Comparison of ENCODE assay signal across 18 cellular contexts in the genomic region with DNA sequence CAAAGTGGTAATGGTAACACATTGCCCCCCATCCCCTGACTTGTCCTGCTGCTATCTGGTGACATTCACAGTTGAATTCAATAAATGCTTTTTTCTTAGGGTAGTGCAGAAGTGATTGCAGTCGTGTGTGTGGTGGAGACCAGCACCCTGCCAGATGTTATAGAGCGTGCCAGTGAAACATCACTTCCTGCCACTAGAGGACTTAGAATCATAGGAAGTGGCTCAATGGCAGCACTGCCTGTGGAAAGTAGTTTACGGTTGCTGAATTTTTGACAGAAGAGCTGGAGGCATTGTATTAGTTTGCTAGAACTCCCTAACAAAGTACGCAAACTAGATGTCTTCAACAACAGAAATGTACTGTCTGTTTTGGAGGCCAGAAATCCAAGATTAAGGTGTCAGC. TPM values are rescaled to one million over a fixed set of nuclear protein-coding genes. Genes with fewer than 3 reads are reported as not detected.
DNase-seq lines count a peak whose midpoint lies in the region; ATAC-seq and TF ChIP-seq lines count a peak whose summit lies in the region.
"Had no signal": no experiment of that assay in that cellular context is flagged by ENCODE, and none has a peak within 500 bp of the region (broad histone marks: within the 10 kb centered on the region; RNA-seq: fewer than 3 reads in every experiment).

No MANE protein-coding gene starts in this region.

- intact Hi-C loops in activated CD4-positive, alpha-beta T cell treated with anti-CD3 and anti-CD28 coated beads, Interleukin-2, amount 10 ng/mL, durations not matched to agents 24 days and 14 days (cut with micrococcal nuclease), result no loop called here
- intact Hi-C loops in aorta (cut with DNase I) (no loop called here), testis (cut with DNase I; ENCODE audit: low total_unique reads) (no loop called here)

- H3K4me1 Mint-ChIP-seq in activated CD4-positive, alpha-beta T cell treated with anti-CD3 and anti-CD28 coated beads, Interleukin-2, amount 10 ng/mL, durations not matched to agents 24 days and 14 days, result no peaks in the 10 kb centered on the region
- H3K4me1 Mint-ChIP-seq: activated CD4-positive, alpha-beta T cell treated with anti-CD3 and anti-CD28 coated beads, Interleukin-2, amount 10 ng/mL, durations not matched to agents 7 days and 5 days; CD4-positive, CD25-positive, alpha-beta regulatory T cell had no signal

- no peak overlapping the region for H3K27ac Mint-ChIP-seq in activated CD4-positive, alpha-beta T cell treated with anti-CD3 and anti-CD28 coated beads, Interleukin-2, amount 10 ng/mL, durations not matched to agents 24 days and 14 days
- H3K27ac Mint-ChIP-seq: activated CD4-positive, alpha-beta T cell treated with anti-CD3 and anti-CD28 coated beads, Interleukin-2, amount 10 ng/mL, durations not matched to agents 7 days and 5 days; CD4-positive, CD25-positive, alpha-beta regulatory T cell had no signal

- DNase-seq in NOMO-1 treated with dmso at 0.1 percent for 144 hours (lab: John Stamatoyannopoulos, UW; ENCODE audit: unreplicated experiment) (peak; percentile 35), foreskin keratinocyte (no peak), aorta (no peak), testis (no peak), pons (ENCODE audit: low spot score) (no peak)
- DNase-seq in activated CD4-positive, alpha-beta T cell treated with anti-CD3 and anti-CD28 coated beads, Interleukin-2, amount 10 ng/mL, durations not matched to agents 24 days and 14 days, result no peak
- DNase-seq: activated CD4-positive, alpha-beta T cell treated with anti-CD3 and anti-CD28 coated beads, Interleukin-2, amount 10 ng/mL, durations not matched to agents 7 days and 5 days; activated gamma-delta T cell; CD4-positive, CD25-positive, alpha-beta regulatory T cell; hippocampal formation; NCI-H2227 treated with DMSO at 0.1 percent for 48 hours; posterior cingulate gyrus; stimulated activated CD4-positive, alpha-beta T cell treated with anti-CD3 and anti-CD28 coated beads, Interleukin-2, amount 100 ng/mL, for 24 hours; stimulated activated naive CD8-positive, alpha-beta T cell treated with anti-CD3 and anti-CD28 coated beads, Interleukin-15, Interleukin-2, amounts not matched to agents 100 U/mL and 50 U/mL, for 24 hours had no signal

- H3K9me3 ChIP-seq in aorta (ENCODE audit: control insufficient read depth, low read length) (no peaks in the 10 kb centered on the region), testis (no peaks in the 10 kb centered on the region)

- H3K4me1 ChIP-seq in foreskin keratinocyte (no peaks in the 10 kb centered on the region), aorta (ENCODE audit: control insufficient read depth in 1 of 2, insufficient read depth in 2 of 2, low read length in 2 of 2) (no peaks in the 10 kb centered on the region), testis (no peaks in the 10 kb centered on the region)

- TF ChIP-seq POLR2A in testis (IDR thresholded peaks at IDR 0.05), result no peak

- WGBS in aorta, 2 donors, result 75 to 85% methylated on average over 4 of the region's 4 CpGs
- 90 to 91% methylated on average over 4 of the region's 4 CpGs for WGBS in testis, 2 donors

- no peak overlapping the region for H3K27ac ChIP-seq in foreskin keratinocyte
- H3K27ac ChIP-seq in aorta (ENCODE audit: low read depth in 1 of 2, low read length in 2 of 2), result no peak overlapping the region
- H3K27ac ChIP-seq in testis, result no peak overlapping the region

- H3K27me3 ChIP-seq in foreskin keratinocyte (no peaks in the 10 kb centered on the region), aorta (ENCODE audit: control insufficient read depth in 1 of 2, insufficient read depth in 2 of 2, low read length in 1 of 2) (no peaks in the 10 kb centered on the region), testis (no peaks in the 10 kb centered on the region)

- H3K36me3 ChIP-seq in aorta (ENCODE audit: control insufficient read depth in 1 of 2, insufficient read depth in 2 of 2, low read length in 1 of 2), result no peaks in the 10 kb centered on the region
- H3K36me3 ChIP-seq in testis (ENCODE audit: low read depth, missing control alignments), result no peaks in the 10 kb centered on the region

- H3K4me3 Mint-ChIP-seq in activated CD4-positive, alpha-beta T cell treated with anti-CD3 and anti-CD28 coated beads, Interleukin-2, amount 10 ng/mL, durations not matched to agents 24 days and 14 days, result no peak overlapping the region
- H3K4me3 Mint-ChIP-seq: activated CD4-positive, alpha-beta T cell treated with anti-CD3 and anti-CD28 coated beads, Interleukin-2, amount 10 ng/mL, durations not matched to agents 7 days and 5 days; CD4-positive, CD25-positive, alpha-beta regulatory T cell; IgD-negative memory B cell had no signal

- ATAC-seq in HG02759 (IDR thresholded peaks at IDR 0.05; ENCODE audit: unreplicated experiment) (peak; percentile 34), foreskin keratinocyte (no peak), aorta (ENCODE audit: low FRiP score) (no peak)
- ATAC-seq: stimulated activated naive CD8-positive, alpha-beta T cell treated with anti-CD3 and anti-CD28 coated beads, Interleukin-15, Interleukin-2, amounts not matched to agents 100 U/mL and 50 U/mL, for 24 hours had no signal

- H3K9me3 Mint-ChIP-seq in activated CD4-positive, alpha-beta T cell treated with anti-CD3 and anti-CD28 coated beads, Interleukin-2, amount 10 ng/mL, durations not matched to agents 24 days and 14 days, result no peaks in the 10 kb centered on the region
- H3K9me3 Mint-ChIP-seq: activated CD4-positive, alpha-beta T cell treated with anti-CD3 and anti-CD28 coated beads, Interleukin-2, amount 10 ng/mL, durations not matched to agents 7 days and 5 days; IgD-negative memory B cell had no signal

- TF ChIP-seq CTCF in GM12873 (IDR thresholded peaks at IDR 0.05; ENCODE audit: insufficient read depth, low read depth, low read length, missing control alignments) (peak; percentile 25), foreskin keratinocyte (conservative IDR thresholded peaks at IDR 0.05) (peak; percentile 10), testis (IDR thresholded peaks at IDR 0.05) (no peak)

- H3K36me3 Mint-ChIP-seq in activated CD4-positive, alpha-beta T cell treated with anti-CD3 and anti-CD28 coated beads, Interleukin-2, amount 10 ng/mL, durations not matched to agents 24 days and 14 days (ENCODE audit: low read depth), result no peaks in the 10 kb centered on the region
- H3K36me3 Mint-ChIP-seq: CD4-positive, CD25-positive, alpha-beta regulatory T cell; IgD-negative memory B cell had no signal

- H3K4me3 ChIP-seq in aorta (ENCODE audit: low read length in 2 of 2) (no peak overlapping the region), testis (no peak overlapping the region)
- H3K4me3 ChIP-seq: lung had no signal

- H3K27me3 Mint-ChIP-seq in activated CD4-positive, alpha-beta T cell treated with anti-CD3 and anti-CD28 coated beads, Interleukin-2, amount 10 ng/mL, durations not matched to agents 24 days and 14 days, result peaks cover 2% of the 10 kb centered on the region
- H3K27me3 Mint-ChIP-seq: activated CD4-positive, alpha-beta T cell treated with anti-CD3 and anti-CD28 coated beads, Interleukin-2, amount 10 ng/mL, durations not matched to agents 7 days and 5 days; CD4-positive, CD25-positive, alpha-beta regulatory T cell; IgD-negative memory B cell had no signal

RNA-seq across cellular contexts. Expression of gene P2RY12, which starts 37.4 kb away (rescaled TPM):
- total RNA-seq in foreskin keratinocyte (not detected in 2 replicates), aorta (1 to 10 TPM; 1.9 to 3.6 TPM), testis (not detected)
- polyA plus RNA-seq in foreskin keratinocyte (not detected in 2 replicates), aorta (1 to 10 TPM in 1 of 2 donors, under 1 TPM in 1; 0.87 to 5.1 TPM), testis (ENCODE audit: insufficient read depth, low read depth, low replicate concordance) (0.47 TPM)
- not detected in 2 replicates for total RNA-seq in activated CD4-positive, alpha-beta T cell treated with anti-CD3 and anti-CD28 coated beads, Interleukin-2, amount 10 ng/mL, durations not matched to agents 24 days and 14 days
- total RNA-seq: activated CD4-positive, alpha-beta T cell treated with anti-CD3 and anti-CD28 coated beads, Interleukin-2, amount 10 ng/mL, durations not matched to agents 7 days and 5 days had no signal
- polyA plus RNA-seq: CD4-positive, CD25-positive, alpha-beta regulatory T cell had no signal

RNA-seq across cellular contexts. Expression of gene IGSF10, which starts 38.9 kb away (rescaled TPM):
- total RNA-seq in foreskin keratinocyte (not detected in 2 replicates), aorta (1 to 10 TPM; 2.2 to 7.7 TPM), testis (10 to 100 TPM in 1 of 2 donors, 1 to 10 TPM in 1; 5.6 to 12.3 TPM)
- polyA plus RNA-seq in foreskin keratinocyte (not detected in 2 replicates), aorta (1 to 10 TPM; 2.3 to 2.9 TPM), testis (ENCODE audit: insufficient read depth, low read depth, low replicate concordance) (26.1 TPM)
- not detected in 2 replicates for total RNA-seq in activated CD4-positive, alpha-beta T cell treated with anti-CD3 and anti-CD28 coated beads, Interleukin-2, amount 10 ng/mL, durations not matched to agents 24 days and 14 days
- total RNA-seq: activated CD4-positive, alpha-beta T cell treated with anti-CD3 and anti-CD28 coated beads, Interleukin-2, amount 10 ng/mL, durations not matched to agents 7 days and 5 days; CD4-positive, CD25-positive, alpha-beta regulatory T cell had no signal
- polyA plus RNA-seq: IgD-negative memory B cell had no signal

Comparison
In these comparisons a context has a peak if more than half of its experiments do, and no peak if none do; other contexts are left out.
1. CTCF ChIP-seq: peak in GM12873 (single experiment) and foreskin keratinocyte (single experiment); none in testis (0 of 3).